1 cellular context compared by ENCODE assay signal in the genomic region with DNA sequence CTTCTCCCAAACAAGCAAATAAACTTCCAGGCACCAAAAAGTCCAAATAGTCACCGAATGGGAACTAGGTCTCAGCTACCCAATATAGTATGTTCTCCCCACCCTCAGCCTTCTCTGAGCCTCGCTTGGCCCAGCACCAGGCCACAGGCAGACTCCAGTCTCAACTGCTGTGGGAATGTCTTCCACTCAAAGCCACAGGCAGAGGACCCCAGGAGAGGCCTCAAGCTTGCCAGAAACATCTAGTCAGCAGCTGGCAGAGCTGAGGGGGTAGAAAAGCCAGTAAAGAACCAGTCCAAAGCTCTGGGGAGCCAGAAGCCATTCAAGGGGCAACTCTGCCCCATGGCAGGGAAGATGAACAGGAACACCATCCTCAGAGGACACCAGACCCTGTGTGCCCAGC.
TF ChIP-seq lines count a peak whose summit lies in the region.

No MANE protein-coding gene starts in this region.

TF ChIP-seq in GM23338, 12 proteins besides CTCF, POLR2A, EP300 and RAD21 (continued from another document):
- TF ChIP-seq ZNF462 (CRISPR knock-in tag; IDR thresholded peaks at IDR 0.05) (no peak), STAT1 (IDR thresholded peaks at IDR 0.05; ENCODE audit: unreplicated experiment) (no peak), EZH2phosphoT487 (IDR thresholded peaks at IDR 0.05; ENCODE audit: unreplicated experiment) (no peak), ZNF114 (CRISPR knock-in tag; IDR thresholded peaks at IDR 0.05) (no peak), REST (IDR thresholded peaks at IDR 0.05; ENCODE audit: unreplicated experiment) (no peak), ZNF331 (CRISPR knock-in tag; IDR thresholded peaks at IDR 0.05; ENCODE audit: low read depth) (no peak), POLR2AphosphoS5 (IDR thresholded peaks at IDR 0.05; ENCODE audit: low read depth) (no peak), JUNB (IDR thresholded peaks at IDR 0.05; ENCODE audit: unreplicated experiment) (no peak), EZH2 (IDR thresholded peaks at IDR 0.05; ENCODE audit: low read depth, unreplicated experiment) (no peak)
- TF ChIP-seq, protein P1, sequence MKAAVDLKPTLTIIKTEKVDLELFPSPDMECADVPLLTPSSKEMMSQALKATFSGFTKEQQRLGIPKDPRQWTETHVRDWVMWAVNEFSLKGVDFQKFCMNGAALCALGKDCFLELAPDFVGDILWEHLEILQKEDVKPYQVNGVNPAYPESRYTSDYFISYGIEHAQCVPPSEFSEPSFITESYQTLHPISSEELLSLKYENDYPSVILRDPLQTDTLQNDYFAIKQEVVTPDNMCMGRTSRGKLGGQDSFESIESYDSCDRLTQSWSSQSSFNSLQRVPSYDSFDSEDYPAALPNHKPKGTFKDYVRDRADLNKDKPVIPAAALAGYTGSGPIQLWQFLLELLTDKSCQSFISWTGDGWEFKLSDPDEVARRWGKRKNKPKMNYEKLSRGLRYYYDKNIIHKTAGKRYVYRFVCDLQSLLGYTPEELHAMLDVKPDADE (IDR thresholded peaks at IDR 0.05): no peak
